Comparison of ENCODE assay signal across 30 cellular contexts in the genomic region with DNA sequence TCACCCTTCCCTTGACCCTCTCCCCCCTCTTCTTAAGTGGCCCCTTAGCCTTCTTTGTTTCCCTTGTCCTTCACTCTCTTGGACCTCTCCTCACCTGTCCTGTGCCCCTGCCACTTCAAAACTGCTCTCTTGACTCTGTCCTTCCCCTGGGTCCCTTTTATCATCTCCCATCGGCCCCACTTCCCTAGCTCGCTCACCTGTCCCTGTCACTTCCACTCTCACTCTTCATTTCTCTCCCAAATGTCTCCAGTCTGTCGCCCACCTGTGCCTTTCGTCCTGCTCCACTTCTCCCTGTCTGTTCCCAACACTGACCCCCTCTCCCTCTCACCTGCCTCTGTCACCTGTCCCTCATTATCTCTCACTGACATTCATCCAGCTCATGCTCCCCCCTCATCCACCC. TPM values are rescaled to one million over a fixed set of nuclear protein-coding genes. Genes with fewer than 3 reads are reported as not detected.
DNase-seq lines count a peak whose midpoint lies in the region; TF ChIP-seq lines count a peak whose summit lies in the region.
"Had no signal": no experiment of that assay in that cellular context is flagged by ENCODE, and none has a peak within 500 bp of the region (broad histone marks: within the 10 kb centered on the region; RNA-seq: fewer than 3 reads in every experiment).

No MANE protein-coding gene starts in this region.

- H3K27ac Mint-ChIP-seq in activated CD4-positive, alpha-beta T cell treated with anti-CD3 and anti-CD28 coated beads, Interleukin-2, amount 10 ng/mL, durations not matched to agents 7 days and 5 days, result peak overlapping the region; percentile 15
- peak overlapping the region in 5 of 6 donors; percentile 56 to 91 (median 78) for H3K27ac Mint-ChIP-seq in immature natural killer cell
- H3K27ac Mint-ChIP-seq: activated naive CD4-positive, alpha-beta T cell treated with anti-CD3 and anti-CD28 coated beads, Interleukin-2, amount 10 ng/mL, durations not matched to agents 7 days and 5 days; CD4-positive, alpha-beta T cell; GM23338; HFFc6 had no signal

- H3K4me1 ChIP-seq in suprapubic skin, result no peaks in the 10 kb centered on the region
- H3K4me1 ChIP-seq in Karpas-422 (ENCODE audit: low read length), result no peaks in the 10 kb centered on the region
- H3K4me1 ChIP-seq: gastroesophageal sphincter, testis had no signal

- H3K27ac ChIP-seq in suprapubic skin, result no peak overlapping the region
- no peak overlapping the region for H3K27ac ChIP-seq in Karpas-422 (ENCODE audit: low read length)
- H3K27ac ChIP-seq: brain microvascular endothelial cell, gastroesophageal sphincter, testis had no signal

- TF ChIP-seq CTCF in suprapubic skin (IDR thresholded peaks at IDR 0.05), result no peak

- no peak overlapping the region for H3K4me3 Mint-ChIP-seq in activated CD4-positive, alpha-beta T cell treated with anti-CD3 and anti-CD28 coated beads, Interleukin-2, amount 10 ng/mL, durations not matched to agents 7 days and 5 days
- peak overlapping the region; percentile 54 to 81 (median 63) for H3K4me3 Mint-ChIP-seq in immature natural killer cell
- H3K4me3 Mint-ChIP-seq: activated naive CD4-positive, alpha-beta T cell treated with anti-CD3 and anti-CD28 coated beads, Interleukin-2, amount 10 ng/mL, durations not matched to agents 7 days and 5 days; CD4-positive, alpha-beta T cell; GM23338; HFFc6 had no signal

- no peaks in the 10 kb centered on the region for H3K9me3 Mint-ChIP-seq in activated CD4-positive, alpha-beta T cell treated with anti-CD3 and anti-CD28 coated beads, Interleukin-2, amount 10 ng/mL, durations not matched to agents 7 days and 5 days
- H3K9me3 Mint-ChIP-seq in immature natural killer cell, result no peaks in the 10 kb centered on the region
- H3K9me3 Mint-ChIP-seq: activated naive CD4-positive, alpha-beta T cell treated with anti-CD3 and anti-CD28 coated beads, Interleukin-2, amount 10 ng/mL, durations not matched to agents 7 days and 5 days; CD4-positive, alpha-beta T cell; GM23338; HFFc6; naive thymus-derived CD8-positive, alpha-beta T cell had no signal

- H3K9me2 ChIP-seq in Karpas-422 (replicated peaks; ENCODE audit: insufficient read depth, low read length), result no peaks in the 10 kb centered on the region

- peaks cover 42% of the 10 kb centered on the region for H3K4me1 Mint-ChIP-seq in activated CD4-positive, alpha-beta T cell treated with anti-CD3 and anti-CD28 coated beads, Interleukin-2, amount 10 ng/mL, durations not matched to agents 7 days and 5 days
- peaks cover 52 to 61% of the 10 kb centered on the region in 2 donors for H3K4me1 Mint-ChIP-seq in immature natural killer cell

- H2AFZ ChIP-seq in Karpas-422 (ENCODE audit: low read length), result no peak overlapping the region
- H2AFZ ChIP-seq: GM23338 had no signal

- H3K27me3 ChIP-seq in suprapubic skin (peaks cover 15% of the 10 kb centered on the region), Karpas-422 (ENCODE audit: low read length) (no peaks in the 10 kb centered on the region)
- H3K27me3 ChIP-seq: testis had no signal

- peaks cover 9% of the 10 kb centered on the region for H3K27me3 Mint-ChIP-seq in activated CD4-positive, alpha-beta T cell treated with anti-CD3 and anti-CD28 coated beads, Interleukin-2, amount 10 ng/mL, durations not matched to agents 7 days and 5 days
- H3K27me3 Mint-ChIP-seq in immature natural killer cell (ENCODE audit: low read depth in 3 of 3), result peaks cover 19 to 23% (median 21%) of the 10 kb centered on the region in 3 donors

- CTCF ChIA-PET in activated CD4-positive, alpha-beta T cell treated with anti-CD3 and anti-CD28 coated beads, Interleukin-2, amount 10 ng/mL, durations not matched to agents 7 days and 5 days (lab: Charles Lee), result interaction anchor here (0.7 to 1.8 kb wide), 4 partner anchors 15 to 223 kb away, joined by 3 to 5 read pairs (median 3); no protein-coding TSS in a partner anchor

- WGBS in suprapubic skin, result 83% methylated on average over 4 of the region's 4 CpGs

- no peak overlapping the region for H3K9ac ChIP-seq in Karpas-422 (ENCODE audit: low read length)

- H3K36me3 ChIP-seq in suprapubic skin, result no peaks in the 10 kb centered on the region
- H3K36me3 ChIP-seq in Karpas-422 (ENCODE audit: insufficient read depth, low read length), result no peaks in the 10 kb centered on the region
- H3K36me3 ChIP-seq: brain microvascular endothelial cell, gastroesophageal sphincter had no signal

- no peak for DNase-seq in activated CD4-positive, alpha-beta T cell treated with anti-CD3 and anti-CD28 coated beads, Interleukin-2, amount 10 ng/mL, durations not matched to agents 7 days and 5 days
- no peak for DNase-seq in activated CD4-positive, alpha-beta T cell treated with anti-CD3 and anti-CD28 coated beads for 4 hours
- peak; percentile 47 for DNase-seq in NCI-H1105 treated with DMSO at 0.1 percent for 48 hours (lab: John Stamatoyannopoulos, UW)
- no peak for DNase-seq in immature natural killer cell
- DNase-seq in suprapubic skin (ENCODE audit: low spot score in 2 of 2), result peak; percentile 5 to 57
- no peak for DNase-seq in stimulated activated CD4-positive, alpha-beta T cell treated with anti-CD3 and anti-CD28 coated beads, Interleukin-2, amount 100 ng/mL, for 48 hours
- DNase-seq in Karpas-422, result no peak
- DNase-seq: activated naive CD4-positive, alpha-beta T cell treated with anti-CD3 and anti-CD28 coated beads, Interleukin-2, amount 10 ng/mL, durations not matched to agents 7 days and 5 days; amniotic stem cell; brain microvascular endothelial cell; CD4-positive, alpha-beta T cell; HFFc6; hippocampal formation; left cardiac atrium; naive thymus-derived CD8-positive, alpha-beta T cell; NCI-H1048; NCI-H2081; NCI-H226; NCI-H526 treated with DMSO at 0.1 percent for 48 hours; Right ventricle myocardium superior; stimulated activated naive CD8-positive, alpha-beta T cell treated with anti-CD3 and anti-CD28 coated beads, Interleukin-15, Interleukin-2, amounts not matched to agents 100 U/mL and 50 U/mL, for 24 hours; testis had no signal

- H3K4me3 ChIP-seq in suprapubic skin (no peak overlapping the region), Karpas-422 (ENCODE audit: low read length) (no peak overlapping the region)
- H3K4me3 ChIP-seq: gastroesophageal sphincter, GM23338, lung, skin epidermis, testis had no signal

- no peak for TF ChIP-seq EP300 in suprapubic skin (IDR thresholded peaks at IDR 0.05)

- no peaks in the 10 kb centered on the region for H3K36me3 Mint-ChIP-seq in activated CD4-positive, alpha-beta T cell treated with anti-CD3 and anti-CD28 coated beads, Interleukin-2, amount 10 ng/mL, durations not matched to agents 7 days and 5 days (ENCODE audit: low read depth)
- no peaks in the 10 kb centered on the region for H3K36me3 Mint-ChIP-seq in immature natural killer cell
- H3K36me3 Mint-ChIP-seq: activated naive CD4-positive, alpha-beta T cell treated with anti-CD3 and anti-CD28 coated beads, Interleukin-2, amount 10 ng/mL, durations not matched to agents 7 days and 5 days; naive thymus-derived CD8-positive, alpha-beta T cell had no signal

- H4K20me1 ChIP-seq in Karpas-422 (ENCODE audit: insufficient read depth, low read depth, low read length), result no peaks in the 10 kb centered on the region

- H3K79me2 ChIP-seq in Karpas-422 (ENCODE audit: low read length), result no peaks in the 10 kb centered on the region

- POLR2A ChIA-PET in activated CD4-positive, alpha-beta T cell treated with anti-CD3 and anti-CD28 coated beads, Interleukin-2, amount 10 ng/mL, durations not matched to agents 7 days and 5 days (lab: Charles Lee), result interaction anchor here (0.6 kb wide), 1 partner anchor 37 kb away, joined by 3 read pairs; no protein-coding TSS in a partner anchor

- TF ChIP-seq POLR2A in suprapubic skin (IDR thresholded peaks at IDR 0.05), result no peak

- no peaks in the 10 kb centered on the region for H3K9me3 ChIP-seq in suprapubic skin
- no peaks in the 10 kb centered on the region for H3K9me3 ChIP-seq in Karpas-422 (ENCODE audit: low read length)
- H3K9me3 ChIP-seq: gastroesophageal sphincter, testis had no signal

- no peak overlapping the region for H3K4me2 ChIP-seq in Karpas-422 (ENCODE audit: low read depth, low read length, poor library complexity, severe bottlenecking)
- H3K4me2 ChIP-seq: GM23338 had no signal

RNA-seq across cellular contexts. Expression of gene IFNL1, which starts 0.7 kb away (rescaled TPM):
- total RNA-seq in activated CD4-positive, alpha-beta T cell treated with anti-CD3 and anti-CD28 coated beads, Interleukin-2, amount 10 ng/mL, durations not matched to agents 7 days and 5 days, result not detected
- 1 to 10 TPM; 2.2 to 4.8 (median 2.3) TPM for polyA plus RNA-seq in immature natural killer cell
- not detected for total RNA-seq in suprapubic skin
- not detected in 2 replicates for total RNA-seq in Karpas-422 (2014; rRNA removed; shearing (Covaris generic); ENCODE audit: low replicate concordance)
- total RNA-seq: CD4-positive, alpha-beta T cell; gastroesophageal sphincter; GM23338; HFFc6; left cardiac atrium; lung; mononuclear cell; naive thymus-derived CD8-positive, alpha-beta T cell; osteocyte; Right ventricle myocardium superior; testis; urinary bladder had no signal
- polyA plus RNA-seq: GM23338, urinary bladder had no signal

RNA-seq across cellular contexts. Expression of gene LRFN1, which starts 23.8 kb away (rescaled TPM):
- total RNA-seq in activated CD4-positive, alpha-beta T cell treated with anti-CD3 and anti-CD28 coated beads, Interleukin-2, amount 10 ng/mL, durations not matched to agents 7 days and 5 days, result 1 to 10 TPM; 6.4 to 6.5 TPM
- polyA plus RNA-seq in immature natural killer cell, result 10 to 100 TPM in 1 of 3 donors, 1 to 10 TPM in 2; 4.8 to 16.0 (median 5.4) TPM
- 1 to 10 TPM; 1.4 to 2.9 (median 2.0) TPM for total RNA-seq in suprapubic skin
- not detected in 2 replicates for total RNA-seq in Karpas-422 (2014; rRNA removed; shearing (Covaris generic); ENCODE audit: low replicate concordance)

RNA-seq across cellular contexts. Expression of gene IFNL2, which starts 28.7 kb away (rescaled TPM):
- total RNA-seq in activated CD4-positive, alpha-beta T cell treated with anti-CD3 and anti-CD28 coated beads, Interleukin-2, amount 10 ng/mL, durations not matched to agents 7 days and 5 days, result not detected
- polyA plus RNA-seq in immature natural killer cell, result not detected
- not detected for total RNA-seq in suprapubic skin
- not detected in 2 replicates for total RNA-seq in Karpas-422 (2014; rRNA removed; shearing (Covaris generic); ENCODE audit: low replicate concordance)
- total RNA-seq: CD4-positive, alpha-beta T cell; gastroesophageal sphincter; GM23338; HFFc6; left cardiac atrium; lung; mononuclear cell; naive thymus-derived CD8-positive, alpha-beta T cell; osteocyte; Right ventricle myocardium superior; T-helper 2 cell treated with Interferon-gamma antibody and Interleukin-4, amounts not matched to agents 100 ng/mL and 5 ng/mL, for 36 hours; urinary bladder had no signal
- polyA plus RNA-seq: GM23338; lung; naive thymus-derived CD8-positive, alpha-beta T cell; urinary bladder had no signal

RNA-seq across cellular contexts. Expression of gene GMFG, which starts 38.9 kb away (rescaled TPM):
- 100 to 1,000 TPM; 577 to 668 TPM for total RNA-seq in activated CD4-positive, alpha-beta T cell treated with anti-CD3 and anti-CD28 coated beads, Interleukin-2, amount 10 ng/mL, durations not matched to agents 7 days and 5 days
- 1,000 to 10,000 TPM in 2 of 3 donors, 100 to 1,000 TPM in 1; 990 to 1,609 (median 1,254) TPM for polyA plus RNA-seq in immature natural killer cell
- 10 to 100 TPM in 1 of 4 donors, 1 to 10 TPM in 3; 1.9 to 16.2 (median 5.8) TPM for total RNA-seq in suprapubic skin
- not detected in 2 replicates for total RNA-seq in Karpas-422 (2014; rRNA removed; shearing (Covaris generic); ENCODE audit: low replicate concordance)
- total RNA-seq: GM23338, osteocyte had no signal

RNA-seq across cellular contexts. Expression of gene SAMD4B, which starts 45.3 kb away (rescaled TPM):
- total RNA-seq in activated CD4-positive, alpha-beta T cell treated with anti-CD3 and anti-CD28 coated beads, Interleukin-2, amount 10 ng/mL, durations not matched to agents 7 days and 5 days, result 10 to 100 TPM; 40.2 to 45.6 TPM
- polyA plus RNA-seq in immature natural killer cell, result 10 to 100 TPM in 1 of 3 donors, 1 to 10 TPM in 2; 2.9 to 17.8 (median 3.9) TPM
- total RNA-seq in suprapubic skin, result 100 to 1,000 TPM; 104 to 166 (median 113) TPM
- total RNA-seq in Karpas-422 (2014; rRNA removed; shearing (Covaris generic); ENCODE audit: low replicate concordance), result 50.9 and 78.1 TPM in 2 replicates

Comparison
In these comparisons a context has a peak if more than half of its experiments do, and no peak if none do; other contexts are left out.
1. DNase-seq: peak in NCI-H1105 treated with DMSO at 0.1 percent for 48 hours (single experiment) and suprapubic skin (2 of 2); none in activated CD4-positive, alpha-beta T cell treated with anti-CD3 and anti-CD28 coated beads, Interleukin-2, amount 10 ng/mL, durations not matched to agents 7 days and 5 days (single experiment), activated CD4-positive, alpha-beta T cell treated with anti-CD3 and anti-CD28 coated beads for 4 hours (0 of 2), immature natural killer cell (0 of 3), stimulated activated CD4-positive, alpha-beta T cell treated with anti-CD3 and anti-CD28 coated beads, Interleukin-2, amount 100 ng/mL, for 48 hours (0 of 2) and Karpas-422 (single experiment).